Comparison of ENCODE assay signal across 19 cellular contexts in genomic region chr12:124866883-124867232, GRCh38. TPM values are rescaled to one million over a fixed set of nuclear protein-coding genes. Genes with fewer than 3 reads are reported as not detected.
DNase-seq lines count a peak whose midpoint lies in the region; ATAC-seq, FAIRE-seq and TF ChIP-seq lines count a peak whose summit lies in the region.
"Had no signal": no experiment of that assay in that cellular context is flagged by ENCODE, and none has a peak within 500 bp of the region (broad histone marks: within the 10 kb centered on the region; RNA-seq: fewer than 3 reads in every experiment).

No MANE protein-coding gene starts in this region.

- H3K9ac ChIP-seq in K562 (ENCODE audit: insufficient read depth in 1 of 2, low read depth in 2 of 2, low read length in 2 of 2), result peak overlapping the region; percentile 64 to 81; a peak in 3 of 4 replicates
- no peak overlapping the region for H3K9ac ChIP-seq in Karpas-422 (ENCODE audit: low read length)
- H3K9ac ChIP-seq: GM23248 had no signal

- TF ChIP-seq POLR2A in K562 (conservative IDR thresholded peaks at IDR 0.05), result no peak

- in situ Hi-C loops in K562 (cut with MboI), result no loop called here

- TF ChIP-seq CTCF in GM23338 (conservative IDR thresholded peaks at IDR 0.05; ENCODE audit: low read depth in 2 of 2) (no peak), K562 (IDR thresholded peaks at IDR 0.05 in 2 of 3, conservative IDR thresholded peaks at IDR 0.05 in 1 of 3; ENCODE audit: insufficient read depth in 2 of 3, low read depth in 1 of 3, low read length in 3 of 3) (no peak), progenitor cell of endocrine pancreas (IDR thresholded peaks at IDR 0.05; ENCODE audit: unreplicated experiment) (no peak)

- POLR2A ChIA-PET in K562 (lab: Yijun Ruan, JAX), result interaction anchor here (0.7 to 1.5 kb wide), 2 partner anchors 44 to 1484 kb away, joined by 4 to 8 read pairs; no protein-coding TSS in a partner anchor

- H2AFZ ChIP-seq in GM23338 (peak overlapping the region; percentile 72), K562 (ENCODE audit: low read depth, low read length) (peak overlapping the region; percentile 94), Karpas-422 (ENCODE audit: low read length) (no peak overlapping the region)
- H2AFZ ChIP-seq: GM23248 had no signal

- 18% methylated on average over 7 of the region's 7 CpGs for WGBS in K562 (ENCODE audit: insufficient coverage, low coverage, missing lambda C conversion rate)

- H3K4me3 ChIP-seq in GM23338 (no peak overlapping the region), K562 (no peak overlapping the region), Karpas-422 (ENCODE audit: low read length) (no peak overlapping the region)
- H3K4me3 ChIP-seq: GM23248 had no signal

- H3K4me3 Mint-ChIP-seq in GM23338 (no peak overlapping the region), progenitor cell of endocrine pancreas (ENCODE audit: low read depth) (no peak overlapping the region)

- no peak overlapping the region for H3K4me2 ChIP-seq in GM23338
- peak overlapping the region; percentile 61 for H3K4me2 ChIP-seq in K562 (ENCODE audit: insufficient read depth, low read length)
- no peak overlapping the region for H3K4me2 ChIP-seq in Karpas-422 (ENCODE audit: low read depth, low read length, poor library complexity, severe bottlenecking)

- no TSS peak for BruUV-seq in K562 (replicated peaks; lab: Mats Ljungman, UMichigan)

- H4K20me1 ChIP-seq in GM23338 (replicated peaks; ENCODE audit: insufficient read depth) (no peaks in the 10 kb centered on the region), K562 (replicated peaks; ENCODE audit: control insufficient read depth, insufficient read depth, low read length) (peaks cover 10% of the 10 kb centered on the region; the same call in 1 of the 2 replicates), Karpas-422 (ENCODE audit: insufficient read depth, low read depth, low read length) (peaks cover 6% of the 10 kb centered on the region; the same call in 1 of the 2 replicates)

- H3K9me2 ChIP-seq in GM23338 (ENCODE audit: insufficient read depth), result no peaks in the 10 kb centered on the region
- H3K9me2 ChIP-seq in Karpas-422 (replicated peaks; ENCODE audit: insufficient read depth, low read length), result no peaks in the 10 kb centered on the region

- no peak overlapping the region for H3K27ac Mint-ChIP-seq in GM23338
- peak overlapping the region; percentile 16 for H3K27ac Mint-ChIP-seq in progenitor cell of endocrine pancreas

- CTCF ChIA-PET in K562 (lab: Yijun Ruan, JAX; ENCODE audit: low intra/inter-chr PET ratio), result no interaction called here

- FAIRE-seq in K562 (lab: Jason Lieb, UNC), result no peak
- FAIRE-seq: GM18507 had no signal

- ATAC-seq in GM23338, result no peak
- no peak for ATAC-seq in K562

- no peaks in the 10 kb centered on the region for H3K9me1 ChIP-seq in K562 (ENCODE audit: control insufficient read depth, insufficient read depth, low read length)

- 0 out of 2 replicates have a peak, but pooled peaks cover 4% of the 10 kb centered on the region for H3F3A ChIP-seq in GM23338 (replicated peaks; ENCODE audit: low read depth)

- peaks cover 10% of the 10 kb centered on the region for H3K79me2 ChIP-seq in GM23338 (replicated peaks; ENCODE audit: insufficient read depth)
- peaks cover 23% of the 10 kb centered on the region for H3K79me2 ChIP-seq in K562 (ENCODE audit: control insufficient read depth, insufficient read depth, low read length)
- H3K79me2 ChIP-seq in Karpas-422 (ENCODE audit: low read length), result peaks cover 18% of the 10 kb centered on the region

- H3K27me3 Mint-ChIP-seq in GM23338 (ENCODE audit: insufficient read depth, low read depth, poor library complexity) (peaks cover 25% of the 10 kb centered on the region), progenitor cell of endocrine pancreas (peaks cover 30% of the 10 kb centered on the region)

- DNase-seq in DMS53 (lab: John Stamatoyannopoulos, UW), result peak; percentile 39
- no peak for DNase-seq in DMS53 treated with DMSO at 0.1 percent for 48 hours (lab: John Stamatoyannopoulos, UW; ENCODE audit: unreplicated experiment)
- DNase-seq in GM23338 (ENCODE audit: low spot score), result no peak
- peak in 2 of 4 experiments; percentile 39 to 60 for DNase-seq in K562 (ENCODE audit: extremely low read depth in 1 of 4, low spot score in 3 of 4)
- DNase-seq in progenitor cell of endocrine pancreas (ENCODE audit: low spot score, unreplicated experiment), result no peak
- DNase-seq in OCI-M2 (lab: John Stamatoyannopoulos, UW; ENCODE audit: unreplicated experiment), result no peak
- no peak for DNase-seq in T-helper 9 cell
- no peak for DNase-seq in Karpas-422
- DNase-seq: CD4-positive, CD25-positive, alpha-beta regulatory T cell; GF-D8; GM23248; KG1; MM.1S; NCI-H1105; NCI-H1694; NCI-H345; NCI-H69; SIG-M5 had no signal

- H3K36me3 ChIP-seq in GM23338 (ENCODE audit: insufficient read depth) (no peaks in the 10 kb centered on the region), K562 (ENCODE audit: control insufficient read depth, insufficient read depth, low read length) (peaks cover 5% of the 10 kb centered on the region; the same call in 1 of the 3 replicates), Karpas-422 (ENCODE audit: insufficient read depth, low read length) (no peaks in the 10 kb centered on the region)

- intact Hi-C loops in K562 (cut with micrococcal nuclease), result loop anchor here (1.0 kb wide), 1 partner anchor 73 kb away; no protein-coding TSS in a partner anchor

- no peaks in the 10 kb centered on the region; the same call in 2 of the 3 replicates for H3K36me3 Mint-ChIP-seq in GM23338 (ENCODE audit: low read depth)
- H3K36me3 Mint-ChIP-seq in progenitor cell of endocrine pancreas (ENCODE audit: insufficient read depth), result no peaks in the 10 kb centered on the region
- H3K36me3 Mint-ChIP-seq: CD4-positive, CD25-positive, alpha-beta regulatory T cell had no signal

- TF ChIP-seq RAD21 in K562 (CRISPR knock-in tag; conservative IDR thresholded peaks at IDR 0.05 in 1 of 2, IDR thresholded peaks at IDR 0.05 in 1 of 2), result no peak

- H3K4me1 ChIP-seq in GM23338 (ENCODE audit: insufficient read depth) (peaks cover 25% of the 10 kb centered on the region), K562 (replicated peaks in 1 of 2; ENCODE audit: control insufficient read depth in 2 of 2, insufficient read depth in 2 of 2, low read length in 2 of 2) (peaks cover 51 to 58% of the 10 kb centered on the region in 2 experiments), Karpas-422 (ENCODE audit: low read length) (peaks cover 22% of the 10 kb centered on the region)

- H3K9me3 ChIP-seq in K562 (replicated peaks; ENCODE audit: control insufficient read depth, insufficient read depth, low read depth, low read length) (no peaks in the 10 kb centered on the region), Karpas-422 (ENCODE audit: low read length) (no peaks in the 10 kb centered on the region)

- H3K27me3 ChIP-seq in GM23338 (ENCODE audit: insufficient read depth), result 0 out of 2 replicates have a peak, but pooled peaks cover 3% of the 10 kb centered on the region
- H3K27me3 ChIP-seq in K562 (ENCODE audit: control insufficient read depth in 2 of 2, insufficient read depth in 2 of 2, low read length in 2 of 2), result no peaks in the 10 kb centered on the region
- H3K27me3 ChIP-seq in Karpas-422 (ENCODE audit: low read length), result no peaks in the 10 kb centered on the region

- H3K9me3 Mint-ChIP-seq in GM23338 (peaks cover 5% of the 10 kb centered on the region; the same call in 2 of the 3 replicates), progenitor cell of endocrine pancreas (ENCODE audit: low read depth) (no peaks in the 10 kb centered on the region)

- TF ChIP-seq EP300 in K562 (IDR thresholded peaks at IDR 0.05; ENCODE audit: low read length), result no peak

- H3K27ac ChIP-seq in GM23338 (ENCODE audit: low read depth) (no peak overlapping the region), K562 (ENCODE audit: extremely low read depth, low read depth, low read length) (peak overlapping the region; percentile 86), Karpas-422 (ENCODE audit: low read length) (no peak overlapping the region)
- H3K27ac ChIP-seq: GM23248 had no signal

- peaks cover 24% of the 10 kb centered on the region for H3K4me1 Mint-ChIP-seq in GM23338
- H3K4me1 Mint-ChIP-seq in progenitor cell of endocrine pancreas (ENCODE audit: low read depth), result peaks cover 3% of the 10 kb centered on the region

RNA-seq across cellular contexts. Expression of gene SCARB1, which starts 3.2 kb away (rescaled TPM):
- total RNA-seq in GM23338 (2014; rRNA removed; shearing (Covaris generic)), result 49.3 and 62.5 TPM in 2 replicates
- polyA plus RNA-seq in GM23338 (2016; fragmentation: Nextera tagmentation; extraction: Ambion mirVana) (31.0 TPM in 2 replicates), K562 (2011; rRNA removed) (81.9 and 168 TPM in 2 replicates), K562 (2014; fragmentation: Illumina TruSeq; extraction: Trizol) (143 and 152 TPM in 2 replicates), K562 (2014; fragmentation: Nextera tagmentation; extraction: Ambion mirVana) (1 to 10 TPM in 1 of 2 experiments, under 1 TPM in 1; 0.56 to 4.7 TPM), K562 (2014; rRNA removed) (79.2 and 92.6 TPM in 2 replicates)
- 238 and 543 TPM in 2 replicates for total RNA-seq in K562 (2011; cell fraction: chromatin; rRNA removed; ENCODE audit: low replicate concordance)
- total RNA-seq in K562 (2011; cell fraction: nucleolus; rRNA removed), result 351 and 425 TPM in 2 replicates
- 354 and 357 TPM in 2 replicates for total RNA-seq in K562 (2011; cell fraction: nucleoplasm; rRNA removed)
- total RNA-seq in K562 (2014; rRNA removed) (52.8 and 83.0 TPM in 2 replicates), K562 (2014; rRNA removed; fragmentation: Illumina TruSeq; extraction: Trizol) (30.9 and 38.4 TPM in 2 replicates), K562 (2015; rRNA removed; fragmentation: Illumina TruSeq; extraction: Trizol) (36.0 and 38.7 TPM in 2 replicates), K562 (2021) (148 and 157 TPM in 2 replicates), progenitor cell of endocrine pancreas (20.6 and 21.5 TPM in 2 replicates)
- polyA plus RNA-seq in K562 (2011; cell fraction: cytosol; rRNA removed), result 161 and 163 TPM in 2 replicates
- 435 and 491 TPM in 2 replicates for polyA plus RNA-seq in K562 (2011; cell fraction: nucleus; rRNA removed)
- 87.6 and 124 TPM in 2 replicates for polyA plus RNA-seq in K562 (2012)
- 83.0 and 106 TPM in 2 replicates for polyA minus RNA-seq in K562 (2011; rRNA and poly(A)+ RNA removed)
- polyA minus RNA-seq in K562 (2011; cell fraction: cytosol; rRNA and poly(A)+ RNA removed), result 90.2 and 100 TPM in 2 replicates
- polyA minus RNA-seq in K562 (2011; cell fraction: nucleus; rRNA and poly(A)+ RNA removed), result 82.3 and 143 TPM in 2 replicates
- 91.7 and 102 TPM in 2 replicates for total RNA-seq in Karpas-422 (2014; rRNA removed; shearing (Covaris generic); ENCODE audit: low replicate concordance)

RNA-seq across cellular contexts. Expression of gene UBC, which starts 47.6 kb away (rescaled TPM):
- total RNA-seq in GM23338 (2014; rRNA removed; shearing (Covaris generic)), result 665 and 754 TPM in 2 replicates
- polyA plus RNA-seq in GM23338 (2016; fragmentation: Nextera tagmentation; extraction: Ambion mirVana) (511 and 519 TPM in 2 replicates), K562 (2011; rRNA removed) (1,118 and 1,197 TPM in 2 replicates), K562 (2014; fragmentation: Illumina TruSeq; extraction: Trizol) (825 and 860 TPM in 2 replicates), K562 (2014; fragmentation: Nextera tagmentation; extraction: Ambion mirVana) (1,000 to 10,000 TPM in 1 of 2 experiments, 100 to 1,000 TPM in 1; 927 to 1,153 TPM), K562 (2014; rRNA removed) (533 and 624 TPM in 2 replicates)
- 193 and 317 TPM in 2 replicates for total RNA-seq in K562 (2011; cell fraction: chromatin; rRNA removed; ENCODE audit: low replicate concordance)
- total RNA-seq in K562 (2011; cell fraction: nucleolus; rRNA removed), result 188 and 214 TPM in 2 replicates
- total RNA-seq in K562 (2011; cell fraction: nucleoplasm; rRNA removed), result 283 and 301 TPM in 2 replicates
- total RNA-seq in K562 (2014; rRNA removed) (717 and 744 TPM in 2 replicates), K562 (2014; rRNA removed; fragmentation: Illumina TruSeq; extraction: Trizol) (771 and 813 TPM in 2 replicates), K562 (2015; rRNA removed; fragmentation: Illumina TruSeq; extraction: Trizol) (795 and 812 TPM in 2 replicates), K562 (2021) (697 and 765 TPM in 2 replicates), progenitor cell of endocrine pancreas (630 and 645 TPM in 2 replicates)
- 514 and 899 TPM in 2 replicates for polyA plus RNA-seq in K562 (2011; cell fraction: cytosol; rRNA removed)
- polyA plus RNA-seq in K562 (2011; cell fraction: nucleus; rRNA removed), result 518 and 627 TPM in 2 replicates
- polyA plus RNA-seq in K562 (2012), result 1,269 and 1,358 TPM in 2 replicates
- 765 and 975 TPM in 2 replicates for polyA minus RNA-seq in K562 (2011; rRNA and poly(A)+ RNA removed)
- polyA minus RNA-seq in K562 (2011; cell fraction: cytosol; rRNA and poly(A)+ RNA removed), result 543 and 602 TPM in 2 replicates
- polyA minus RNA-seq in K562 (2011; cell fraction: nucleus; rRNA and poly(A)+ RNA removed), result 77.0 and 177 TPM in 2 replicates
- total RNA-seq in Karpas-422 (2014; rRNA removed; shearing (Covaris generic); ENCODE audit: low replicate concordance), result 603 and 914 TPM in 2 replicates
